27 cellular contexts compared by ENCODE assay signal in the genomic region with DNA sequence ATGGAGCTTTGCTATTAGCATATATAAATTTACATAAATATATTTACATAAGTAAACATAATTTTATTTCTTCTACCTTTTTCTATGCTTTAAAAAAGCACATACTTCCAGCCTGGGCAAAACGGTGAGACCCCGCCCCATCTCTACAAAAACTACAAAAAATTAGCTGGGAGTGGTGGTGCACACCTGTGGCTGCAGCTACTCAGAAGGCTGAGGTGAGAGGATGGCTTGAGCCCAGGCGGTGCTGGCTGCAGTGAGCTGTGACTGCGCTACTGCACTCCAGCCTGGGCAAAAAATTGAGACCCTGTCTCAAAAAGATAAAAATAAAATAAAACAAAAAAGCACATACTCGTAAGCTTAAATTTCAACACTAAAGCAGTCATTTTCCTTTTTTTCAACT.
"Had no signal": no experiment of that assay in that cellular context is flagged by ENCODE, and none has a peak within 500 bp of the region (broad histone marks: within the 10 kb centered on the region; RNA-seq: fewer than 3 reads in every experiment).

No MANE protein-coding gene starts in this region.

- H3K27me3 ChIP-seq: adrenal gland, ascending aorta, body of pancreas, brain microvascular endothelial cell, breast epithelium, cardiac muscle cell had no signal

- H3K4me1 ChIP-seq: breast epithelium had no signal

- H3K4me3 ChIP-seq: adrenal gland, ascending aorta, body of pancreas, breast epithelium, cardiac muscle cell had no signal

- H3K9me3 ChIP-seq: adrenal gland, ascending aorta, body of pancreas, breast epithelium had no signal

- H3K36me3 ChIP-seq: adrenal gland, ascending aorta, brain microvascular endothelial cell, breast epithelium, cardiac muscle cell had no signal

- DNase-seq: activated effector memory CD4-positive, alpha-beta T cell treated with anti-CD3 and anti-CD28 coated beads, Interleukin-2, amount 50 U/mL, for 16 hours; activated effector memory CD4-positive, alpha-beta T cell treated with Interleukin-2 at 50 U/mL for 16 hours; activated gamma-delta T cell; activated gamma-delta T cell treated with Interleukin-2 at 50 U/mL for 16 hours; activated naive CD4-positive, alpha-beta T cell; activated naive CD4-positive, alpha-beta T cell treated with anti-CD3 and anti-CD28 coated beads for 36 hours; activated naive CD4-positive, alpha-beta T cell treated with anti-CD3 and anti-CD28 coated beads, Interleukin-2, amount 10 ng/mL, durations not matched to agents 7 days and 5 days; activated naive CD4-positive, alpha-beta T cell treated with anti-CD3 and anti-CD28 coated beads, Interleukin-2, amount 50 U/mL, for 16 hours; activated naive CD4-positive, alpha-beta T cell treated with Interleukin-2 at 50 U/mL for 16 hours; activated naive CD8-positive, alpha-beta T cell treated with anti-CD3 and anti-CD28 coated beads for 36 hours; activated naive CD8-positive, alpha-beta T cell treated with anti-CD3 and anti-CD28 coated beads, Interleukin-2, amount 10 ng/mL, durations not matched to agents 7 days and 5 days; activated naive CD8-positive, alpha-beta T cell treated with anti-CD3 and anti-CD28 coated beads, Interleukin-2, amount 50 U/mL, for 24 hours; activated T-cell treated with anti-CD3 and anti-CD28 coated beads, Interleukin-2, amount 50 U/mL, for 24 hours; activated T-cell treated with anti-CD3 and anti-CD28 coated beads, Interleukin-2, amount 50 U/mL, for 4 hours; activated T-cell treated with anti-CD3 and anti-CD28 coated beads, Interleukin-2, amount 50 U/mL, for 48 hours; activated T-cell treated with anti-CD3 and anti-CD28 coated beads, Interleukin-2, amount 50 U/mL, for 72 hours; amniotic stem cell; amygdala; anterior cingulate cortex; aorta; body of pancreas; brain microvascular endothelial cell; central memory CD4-positive, alpha-beta T cell had no signal

- H3K27ac ChIP-seq: adrenal gland, ascending aorta, body of pancreas, brain microvascular endothelial cell, breast epithelium, cardiac muscle cell had no signal
